In genomic region chr19:13962738-13963602, GRCh38 we compare ENCODE assay signal across 1 cellular context.
A peak's percentile ranks its signal among the peaks of the same experiment; 100 is the strongest.
TF ChIP-seq lines count a peak whose summit lies in the region.

No MANE protein-coding gene starts in this region.

TF ChIP-seq in IMR-90, 13 proteins besides CTCF, POLR2A, EP300 and RAD21:
- TF ChIP-seq CEBPB (IDR thresholded peaks at IDR 0.05; ENCODE audit: low read depth, low read length) (no peak), BHLHE40 (IDR thresholded peaks at IDR 0.05; ENCODE audit: low read depth, low read length) (peak; percentile 56; the same call in 1 of the 2 replicates), CHD1 (IDR thresholded peaks at IDR 0.05; ENCODE audit: low read depth, low read length) (no peak), FOS (IDR thresholded peaks at IDR 0.05; ENCODE audit: low read depth, low read length) (peak; percentile 23; the same call in 1 of the 2 replicates), MAZ (IDR thresholded peaks at IDR 0.05; ENCODE audit: borderline replicate concordance, low read depth, low read length) (peak; percentile 70; the same call in 1 of the 2 replicates)
